In genomic region chr20:1503564-1504227, GRCh38 we compare ENCODE assay signal across 1 cellular context.
TF ChIP-seq lines count a peak whose summit lies in the region.

No MANE protein-coding gene starts in this region.

TF ChIP-seq in HepG2, 621 proteins besides CTCF, POLR2A, EP300 and RAD21 (continues in another document):
- TF ChIP-seq NR2F1 (CRISPR knock-in tag; IDR thresholded peaks at IDR 0.05) (no peak), TFDP2 (CRISPR knock-in tag; IDR thresholded peaks at IDR 0.05) (no peak), NFYC (CRISPR knock-in tag; IDR thresholded peaks at IDR 0.05) (no peak; the same call in 1 of the 2 replicates), PITX1 (CRISPR knock-in tag; IDR thresholded peaks at IDR 0.05) (peak; percentile 60; the same call in 1 of the 2 replicates), ZNF253 (CRISPR knock-in tag; IDR thresholded peaks at IDR 0.05; ENCODE audit: borderline replicate concordance) (no peak), HOXD1 (CRISPR knock-in tag; IDR thresholded peaks at IDR 0.05) (no peak), ZNF343 (CRISPR knock-in tag; IDR thresholded peaks at IDR 0.05) (no peak), SNAPC2 (CRISPR knock-in tag; IDR thresholded peaks at IDR 0.05) (no peak), HINFP (CRISPR knock-in tag; IDR thresholded peaks at IDR 0.05; ENCODE audit: low read depth) (no peak), HOXA3 (CRISPR knock-in tag; IDR thresholded peaks at IDR 0.05) (peak; percentile 27; the same call in 1 of the 2 replicates), CBX1 (IDR thresholded peaks at IDR 0.05; ENCODE audit: low read depth) (peak; percentile 83), ZNF800 (CRISPR knock-in tag; IDR thresholded peaks at IDR 0.05) (no peak), MTF2 (CRISPR knock-in tag; IDR thresholded peaks at IDR 0.05; ENCODE audit: borderline replicate concordance) (peak; percentile 52; the same call in 1 of the 2 replicates), ZNF414 (CRISPR knock-in tag; IDR thresholded peaks at IDR 0.05) (no peak), ZBTB4 (CRISPR knock-in tag; IDR thresholded peaks at IDR 0.05; ENCODE audit: borderline replicate concordance) (no peak), FOXM1 (CRISPR knock-in tag; IDR thresholded peaks at IDR 0.05) (no peak), ZSCAN25 (CRISPR knock-in tag; IDR thresholded peaks at IDR 0.05) (no peak), ZNF280D (CRISPR knock-in tag; IDR thresholded peaks at IDR 0.05) (no peak), SRF (IDR thresholded peaks at IDR 0.05; ENCODE audit: low read depth, low read length) (0 out of 2 replicates have a peak, but pooled peaks have one; percentile 51), ETV6 (CRISPR knock-in tag; conservative IDR thresholded peaks at IDR 0.05) (0 out of 2 replicates have a peak, but pooled peaks have one; percentile 41), ZNF329 (CRISPR knock-in tag; IDR thresholded peaks at IDR 0.05; ENCODE audit: low read depth) (no peak), ZNF775 (CRISPR knock-in tag; IDR thresholded peaks at IDR 0.05; ENCODE audit: borderline replicate concordance) (no peak), SP2 (CRISPR knock-in tag; IDR thresholded peaks at IDR 0.05) (no peak), ZNF552 (CRISPR knock-in tag; IDR thresholded peaks at IDR 0.05; ENCODE audit: borderline replicate concordance) (no peak), IRF1 (CRISPR knock-in tag; IDR thresholded peaks at IDR 0.05; ENCODE audit: low read depth) (no peak), THAP9 (CRISPR knock-in tag; IDR thresholded peaks at IDR 0.05; ENCODE audit: borderline replicate concordance) (no peak), ZHX2 (IDR thresholded peaks at IDR 0.05; ENCODE audit: low read depth) (0 out of 2 replicates have a peak, but pooled peaks have one; percentile 23), ZHX2 (CRISPR knock-in tag; IDR thresholded peaks at IDR 0.05; ENCODE audit: borderline replicate concordance) (no peak; the same call in 1 of the 2 replicates), ZNF317 (CRISPR knock-in tag; IDR thresholded peaks at IDR 0.05) (no peak), HMGA1 (CRISPR knock-in tag; conservative IDR thresholded peaks at IDR 0.05) (no peak), DDIT3 (CRISPR knock-in tag; IDR thresholded peaks at IDR 0.05) (no peak), TRIM22 (IDR thresholded peaks at IDR 0.05) (no peak), MLLT10 (CRISPR knock-in tag; IDR thresholded peaks at IDR 0.05) (no peak)
